15 cellular contexts compared by ENCODE assay signal in the genomic region with DNA sequence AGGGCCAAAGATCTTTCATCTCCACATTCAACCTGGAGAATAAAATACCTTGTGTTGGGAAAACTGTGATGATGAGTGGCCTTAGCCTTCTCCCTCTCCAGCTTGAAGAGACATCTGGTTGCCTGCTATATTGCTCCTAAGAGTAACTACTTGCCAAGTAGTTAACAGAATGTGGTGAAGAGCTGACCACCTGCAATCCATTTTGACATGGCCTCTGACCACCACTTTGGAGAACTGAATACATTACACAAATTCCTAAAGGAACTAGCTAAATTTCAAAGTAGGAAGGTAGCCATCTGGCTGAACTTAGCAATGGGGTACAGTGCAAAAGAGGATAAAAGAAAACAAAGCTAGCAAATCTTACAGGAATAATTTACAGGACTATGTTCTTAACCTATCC. TPM values are rescaled to one million over a fixed set of nuclear protein-coding genes. Genes with fewer than 3 reads are reported as not detected.
DNase-seq lines count a peak whose midpoint lies in the region; ATAC-seq and TF ChIP-seq lines count a peak whose summit lies in the region.
"Had no signal": no experiment of that assay in that cellular context is flagged by ENCODE, and none has a peak within 500 bp of the region (broad histone marks: within the 10 kb centered on the region; RNA-seq: fewer than 3 reads in every experiment).

No MANE protein-coding gene starts in this region.

- no peak for DNase-seq in activated naive CD4-positive, alpha-beta T cell treated with anti-CD3 and anti-CD28 coated beads, Interleukin-2, amount 10 ng/mL, durations not matched to agents 7 days and 5 days
- peak; percentile 14 for DNase-seq in RPMI7951 (ENCODE audit: low read depth)
- peak; percentile 25 for DNase-seq in choroid plexus epithelial cell (ENCODE audit: low read depth)
- no peak for DNase-seq in esophagus squamous epithelium (lab: John Stamatoyannopoulos, UW)
- no peak for DNase-seq in T-helper 2 cell treated with Interferon-gamma antibody and Interleukin-4, amounts not matched to agents 5 μg/mL and 100 μg/mL, for 36 hours (ENCODE audit: low spot score)
- no peak for DNase-seq in activated CD8-positive, alpha-beta memory T cell treated with anti-CD3 and anti-CD28 coated beads, Interleukin-2, amount 10 ng/mL, durations not matched to agents 7 days and 5 days
- no peak for DNase-seq in adrenal gland
- DNase-seq: HFFc6; MG63; NCI-H1105 treated with DMSO at 0.1 percent for 48 hours; NCI-H187; NK-92 treated with Interleukin-12 subunit alpha and Interleukin-12 subunit beta, amount 100 ng/mL, for 24 hours; SHP77 treated with DMSO at 0.1 percent for 48 hours had no signal

- peaks cover 75% of the 10 kb centered on the region for H3K4me1 Mint-ChIP-seq in activated naive CD4-positive, alpha-beta T cell treated with anti-CD3 and anti-CD28 coated beads, Interleukin-2, amount 50 U/mL, for 24 hours
- peaks cover 27% of the 10 kb centered on the region for H3K4me1 Mint-ChIP-seq in activated naive CD4-positive, alpha-beta T cell treated with anti-CD3 and anti-CD28 coated beads, Interleukin-2, amount 10 ng/mL, durations not matched to agents 7 days and 5 days
- H3K4me1 Mint-ChIP-seq in T-helper 2 cell treated with Interferon-gamma antibody and Interleukin-4, amounts not matched to agents 5 μg/mL and 100 μg/mL, for 36 hours (ENCODE audit: low read depth), result peaks cover 23% of the 10 kb centered on the region
- H3K4me1 Mint-ChIP-seq in activated CD8-positive, alpha-beta memory T cell treated with anti-CD3 and anti-CD28 coated beads, Interleukin-2, amount 10 ng/mL, durations not matched to agents 7 days and 5 days, result peaks cover 33% of the 10 kb centered on the region

- H3K27me3 ChIP-seq in esophagus squamous epithelium, result no peaks in the 10 kb centered on the region
- no peaks in the 10 kb centered on the region for H3K27me3 ChIP-seq in adrenal gland
- H3K27me3 ChIP-seq: BLaER1 treated with 17β-estradiol and CSF1 and Interleukin-3, amounts not matched to agents 10 nM and 100 nM; MG63 had no signal

- peaks cover 0 to 27% (median 0%) of the 10 kb centered on the region in 3 donors for H3K36me3 ChIP-seq in esophagus squamous epithelium
- H3K36me3 ChIP-seq in adrenal gland (replicated peaks in 1 of 2), result peaks cover 0 to 4% of the 10 kb centered on the region in 2 donors

- no peak overlapping the region for H3K27ac Mint-ChIP-seq in activated naive CD4-positive, alpha-beta T cell treated with anti-CD3 and anti-CD28 coated beads, Interleukin-2, amount 50 U/mL, for 24 hours
- no peak overlapping the region for H3K27ac Mint-ChIP-seq in activated naive CD4-positive, alpha-beta T cell treated with anti-CD3 and anti-CD28 coated beads, Interleukin-2, amount 10 ng/mL, durations not matched to agents 7 days and 5 days
- H3K27ac Mint-ChIP-seq in T-helper 2 cell treated with Interferon-gamma antibody and Interleukin-4, amounts not matched to agents 5 μg/mL and 100 μg/mL, for 36 hours, result no peak overlapping the region
- H3K27ac Mint-ChIP-seq in activated CD8-positive, alpha-beta memory T cell treated with anti-CD3 and anti-CD28 coated beads, Interleukin-2, amount 10 ng/mL, durations not matched to agents 7 days and 5 days, result no peak overlapping the region
- H3K27ac Mint-ChIP-seq: HFFc6 had no signal

- H3K9me3 ChIP-seq in esophagus squamous epithelium (no peaks in the 10 kb centered on the region), adrenal gland (replicated peaks in 1 of 3) (no peaks in the 10 kb centered on the region)

- ATAC-seq in activated CD8-positive, alpha-beta memory T cell treated with anti-CD3 and anti-CD28 coated beads, Interleukin-2, amount 10 ng/mL, durations not matched to agents 7 days and 5 days, result no peak

- TF ChIP-seq CTCF in choroid plexus epithelial cell (conservative IDR thresholded peaks at IDR 0.05; ENCODE audit: low read depth, low read length) (no peak), esophagus squamous epithelium (IDR thresholded peaks at IDR 0.05) (no peak), adrenal gland (IDR thresholded peaks at IDR 0.05) (no peak)

- CTCF ChIA-PET in activated naive CD4-positive, alpha-beta T cell treated with anti-CD3 and anti-CD28 coated beads, Interleukin-2, amount 10 ng/mL, durations not matched to agents 7 days and 5 days (lab: Charles Lee), result no interaction called here
- CTCF ChIA-PET in activated CD8-positive, alpha-beta memory T cell treated with anti-CD3 and anti-CD28 coated beads, Interleukin-2, amount 10 ng/mL, durations not matched to agents 7 days and 5 days (lab: Charles Lee), result no interaction called here

- no peaks in the 10 kb centered on the region for H3K27me3 Mint-ChIP-seq in activated naive CD4-positive, alpha-beta T cell treated with anti-CD3 and anti-CD28 coated beads, Interleukin-2, amount 50 U/mL, for 24 hours
- no peaks in the 10 kb centered on the region for H3K27me3 Mint-ChIP-seq in activated naive CD4-positive, alpha-beta T cell treated with anti-CD3 and anti-CD28 coated beads, Interleukin-2, amount 10 ng/mL, durations not matched to agents 7 days and 5 days
- H3K27me3 Mint-ChIP-seq in T-helper 2 cell treated with Interferon-gamma antibody and Interleukin-4, amounts not matched to agents 5 μg/mL and 100 μg/mL, for 36 hours (ENCODE audit: low read depth), result no peaks in the 10 kb centered on the region
- no peaks in the 10 kb centered on the region for H3K27me3 Mint-ChIP-seq in activated CD8-positive, alpha-beta memory T cell treated with anti-CD3 and anti-CD28 coated beads, Interleukin-2, amount 10 ng/mL, durations not matched to agents 7 days and 5 days

- H3K4me3 ChIP-seq in choroid plexus epithelial cell (ENCODE audit: low read depth, low read length) (no peak overlapping the region), esophagus squamous epithelium (no peak overlapping the region), adrenal gland (no peak overlapping the region)
- H3K4me3 ChIP-seq: BLaER1 treated with 17β-estradiol and CSF1 and Interleukin-3, amounts not matched to agents 10 nM and 100 nM; MG63 had no signal

- H3K4me3 Mint-ChIP-seq in activated naive CD4-positive, alpha-beta T cell treated with anti-CD3 and anti-CD28 coated beads, Interleukin-2, amount 50 U/mL, for 24 hours, result peak overlapping the region; percentile 33
- H3K4me3 Mint-ChIP-seq in activated naive CD4-positive, alpha-beta T cell treated with anti-CD3 and anti-CD28 coated beads, Interleukin-2, amount 10 ng/mL, durations not matched to agents 7 days and 5 days, result no peak overlapping the region
- H3K4me3 Mint-ChIP-seq in T-helper 2 cell treated with Interferon-gamma antibody and Interleukin-4, amounts not matched to agents 5 μg/mL and 100 μg/mL, for 36 hours, result no peak overlapping the region
- no peak overlapping the region for H3K4me3 Mint-ChIP-seq in activated CD8-positive, alpha-beta memory T cell treated with anti-CD3 and anti-CD28 coated beads, Interleukin-2, amount 10 ng/mL, durations not matched to agents 7 days and 5 days
- H3K4me3 Mint-ChIP-seq: HFFc6 had no signal

- H3K27ac ChIP-seq in esophagus squamous epithelium, result no peak overlapping the region
- H3K27ac ChIP-seq in adrenal gland, result peak overlapping the region in 1 of 5 donors; percentile 2
- H3K27ac ChIP-seq: BLaER1 treated with 17β-estradiol and CSF1 and Interleukin-3, amounts not matched to agents 10 nM and 100 nM had no signal

- intact Hi-C loops in esophagus squamous epithelium (cut with DNase I) (no loop called here), adrenal gland (cut with DNase I) (no loop called here)

- H3K4me1 ChIP-seq in esophagus squamous epithelium, result peaks cover 13 to 62% (median 16%) of the 10 kb centered on the region in 3 donors
- peaks cover 27 to 53% of the 10 kb centered on the region in 2 donors for H3K4me1 ChIP-seq in adrenal gland (replicated peaks in 1 of 2)

- H3K36me3 Mint-ChIP-seq in activated naive CD4-positive, alpha-beta T cell treated with anti-CD3 and anti-CD28 coated beads, Interleukin-2, amount 50 U/mL, for 24 hours, result peaks cover 36% of the 10 kb centered on the region
- peaks cover 42% of the 10 kb centered on the region for H3K36me3 Mint-ChIP-seq in activated naive CD4-positive, alpha-beta T cell treated with anti-CD3 and anti-CD28 coated beads, Interleukin-2, amount 10 ng/mL, durations not matched to agents 7 days and 5 days
- H3K36me3 Mint-ChIP-seq in T-helper 2 cell treated with Interferon-gamma antibody and Interleukin-4, amounts not matched to agents 5 μg/mL and 100 μg/mL, for 36 hours (ENCODE audit: low read depth), result peaks cover 40% of the 10 kb centered on the region
- H3K36me3 Mint-ChIP-seq in activated CD8-positive, alpha-beta memory T cell treated with anti-CD3 and anti-CD28 coated beads, Interleukin-2, amount 10 ng/mL, durations not matched to agents 7 days and 5 days, result peaks cover 46% of the 10 kb centered on the region

- H3K9me3 Mint-ChIP-seq in activated naive CD4-positive, alpha-beta T cell treated with anti-CD3 and anti-CD28 coated beads, Interleukin-2, amount 50 U/mL, for 24 hours, result no peaks in the 10 kb centered on the region
- peaks cover 5% of the 10 kb centered on the region for H3K9me3 Mint-ChIP-seq in activated naive CD4-positive, alpha-beta T cell treated with anti-CD3 and anti-CD28 coated beads, Interleukin-2, amount 10 ng/mL, durations not matched to agents 7 days and 5 days
- H3K9me3 Mint-ChIP-seq in T-helper 2 cell treated with Interferon-gamma antibody and Interleukin-4, amounts not matched to agents 5 μg/mL and 100 μg/mL, for 36 hours, result peaks cover 5% of the 10 kb centered on the region
- no peaks in the 10 kb centered on the region for H3K9me3 Mint-ChIP-seq in activated CD8-positive, alpha-beta memory T cell treated with anti-CD3 and anti-CD28 coated beads, Interleukin-2, amount 10 ng/mL, durations not matched to agents 7 days and 5 days (ENCODE audit: low read depth)
- H3K9me3 Mint-ChIP-seq: HFFc6 had no signal

- TF ChIP-seq POLR2A in esophagus squamous epithelium (IDR thresholded peaks at IDR 0.05) (no peak), adrenal gland (IDR thresholded peaks at IDR 0.05) (no peak)

RNA-seq across cellular contexts. Expression of gene TBCA, which starts 7.2 kb away (rescaled TPM):
- total RNA-seq in RPMI7951 (2014; rRNA removed; shearing (Covaris generic)), result 122 and 131 TPM in 2 replicates
- total RNA-seq in esophagus squamous epithelium (100 to 1,000 TPM; 141 to 174 (median 150) TPM), adrenal gland (100 to 1,000 TPM; 197 to 595 (median 278) TPM)
- 100 to 1,000 TPM; 156 to 178 TPM for total RNA-seq in activated CD8-positive, alpha-beta memory T cell treated with anti-CD3 and anti-CD28 coated beads, Interleukin-2, amount 10 ng/mL, durations not matched to agents 7 days and 5 days
- 100 to 1,000 TPM; 184 to 457 (median 311) TPM for polyA plus RNA-seq in adrenal gland

Comparison
In these comparisons a context has a peak if more than half of its experiments do, and no peak if none do; other contexts are left out.
1. DNase-seq: peak in RPMI7951 (single experiment) and choroid plexus epithelial cell (single experiment); none in activated naive CD4-positive, alpha-beta T cell treated with anti-CD3 and anti-CD28 coated beads, Interleukin-2, amount 10 ng/mL, durations not matched to agents 7 days and 5 days (single experiment), esophagus squamous epithelium (single experiment), T-helper 2 cell treated with Interferon-gamma antibody and Interleukin-4, amounts not matched to agents 5 μg/mL and 100 μg/mL, for 36 hours (single experiment), activated CD8-positive, alpha-beta memory T cell treated with anti-CD3 and anti-CD28 coated beads, Interleukin-2, amount 10 ng/mL, durations not matched to agents 7 days and 5 days (single experiment) and adrenal gland (0 of 7).